8 cellular contexts compared by ENCODE assay signal in the genomic region with DNA sequence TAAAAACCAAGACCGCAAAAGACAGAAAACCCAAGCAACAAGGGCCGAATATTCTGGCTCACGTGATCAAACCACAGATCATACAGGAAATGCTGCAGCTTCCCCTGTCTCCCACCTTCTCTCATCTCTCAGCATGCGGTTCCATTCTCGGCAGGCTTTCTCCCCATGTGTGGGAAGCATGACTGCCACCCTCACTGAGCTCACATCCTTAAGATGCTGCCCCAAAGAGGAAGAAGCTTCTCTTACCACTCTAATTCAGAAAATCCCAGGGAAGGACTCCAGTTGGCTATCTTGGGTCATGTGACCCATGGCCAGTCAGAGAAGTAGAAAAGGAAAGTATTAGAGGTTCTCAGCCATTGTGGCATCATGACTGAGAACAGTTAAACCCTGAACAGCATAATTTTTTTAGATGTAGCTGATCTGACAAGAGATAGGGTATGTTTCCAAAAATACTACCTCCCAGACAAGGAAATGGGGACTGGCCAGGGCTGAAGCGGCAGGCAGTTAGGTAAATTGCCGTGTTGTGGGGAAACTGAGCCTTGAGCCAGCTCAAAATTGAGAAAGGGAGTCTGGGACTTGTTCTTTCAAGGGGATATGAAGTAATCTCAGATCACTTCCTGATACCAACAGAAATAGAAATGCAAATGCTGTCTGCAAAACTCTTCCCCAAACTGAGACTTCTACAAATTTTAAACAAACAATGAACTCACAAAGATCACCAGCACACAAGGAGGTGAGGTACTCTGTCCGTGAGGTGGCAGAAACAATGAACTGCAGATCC. TPM values are rescaled to one million over a fixed set of nuclear protein-coding genes. Genes with fewer than 3 reads are reported as not detected.
DNase-seq lines count a peak whose midpoint lies in the region; ATAC-seq lines count a peak whose summit lies in the region.
"Had no signal": no experiment of that assay in that cellular context is flagged by ENCODE, and none has a peak within 500 bp of the region (broad histone marks: within the 10 kb centered on the region; RNA-seq: fewer than 3 reads in every experiment).

No MANE protein-coding gene starts in this region.

- peaks cover 10% of the 10 kb centered on the region for H3K9me3 Mint-ChIP-seq in activated CD4-positive, alpha-beta T cell treated with anti-CD3 and anti-CD28 coated beads, Interleukin-2, amount 10 ng/mL, durations not matched to agents 7 days and 5 days
- H3K9me3 Mint-ChIP-seq in stimulated activated effector memory CD8-positive, alpha-beta T cell treated with anti-CD3 and anti-CD28 coated beads, Interleukin-12 subunit alpha, Interleukin-12 subunit beta, amount 100 ng/mL, for 72 hours: peaks cover 3% of the 10 kb centered on the region

- CTCF ChIA-PET in activated CD4-positive, alpha-beta T cell treated with anti-CD3 and anti-CD28 coated beads, Interleukin-2, amount 10 ng/mL, durations not matched to agents 7 days and 5 days (lab: Charles Lee): interaction anchor here (1.0 to 1.4 kb wide), 5 partner anchors 7 to 41 kb away, joined by 3 to 8 read pairs (median 3); no protein-coding TSS in a partner anchor

- intact Hi-C loops in left colon (cut with DNase I, micrococcal nuclease): no loop called here

- H3K4me3 Mint-ChIP-seq in activated CD4-positive, alpha-beta T cell treated with anti-CD3 and anti-CD28 coated beads, Interleukin-2, amount 10 ng/mL, durations not matched to agents 7 days and 5 days: peak overlapping the region; percentile 11
- peak overlapping the region; percentile 44 for H3K4me3 Mint-ChIP-seq in stimulated activated effector memory CD8-positive, alpha-beta T cell treated with anti-CD3 and anti-CD28 coated beads, Interleukin-12 subunit alpha, Interleukin-12 subunit beta, amount 100 ng/mL, for 72 hours

- DNase-seq in Jurkat, Clone E6-1 (ENCODE audit: low read depth, low spot score): peak; percentile 98
- DNase-seq in activated CD4-positive, alpha-beta T cell treated with anti-CD3 and anti-CD28 coated beads, Interleukin-2, amount 10 ng/mL, durations not matched to agents 7 days and 5 days: peak; percentile 84
- DNase-seq in left colon (no peak), AG08396 (ENCODE audit: low spot score) (no peak), NCI-H1694 treated with DMSO at 0.1 percent for 48 hours (lab: John Stamatoyannopoulos, UW) (no peak), inferior parietal cortex (ENCODE audit: extremely low spot score) (no peak)
- peak; percentile 31 to 82 for DNase-seq in stimulated activated effector memory CD8-positive, alpha-beta T cell treated with anti-CD3 and anti-CD28 coated beads, Interleukin-12 subunit alpha, Interleukin-12 subunit beta, amount 100 ng/mL, for 72 hours (ENCODE audit: low spot score in 2 of 2)

- no peaks in the 10 kb centered on the region for H3K27me3 Mint-ChIP-seq in activated CD4-positive, alpha-beta T cell treated with anti-CD3 and anti-CD28 coated beads, Interleukin-2, amount 10 ng/mL, durations not matched to agents 7 days and 5 days

- POLR2A ChIA-PET in activated CD4-positive, alpha-beta T cell treated with anti-CD3 and anti-CD28 coated beads, Interleukin-2, amount 10 ng/mL, durations not matched to agents 7 days and 5 days (lab: Charles Lee): no interaction called here

- peaks cover 11% of the 10 kb centered on the region for H3K36me3 Mint-ChIP-seq in activated CD4-positive, alpha-beta T cell treated with anti-CD3 and anti-CD28 coated beads, Interleukin-2, amount 10 ng/mL, durations not matched to agents 7 days and 5 days (ENCODE audit: low read depth)
- H3K36me3 Mint-ChIP-seq in stimulated activated effector memory CD8-positive, alpha-beta T cell treated with anti-CD3 and anti-CD28 coated beads, Interleukin-12 subunit alpha, Interleukin-12 subunit beta, amount 100 ng/mL, for 72 hours: peaks cover 14% of the 10 kb centered on the region

- peaks cover 25% of the 10 kb centered on the region for H3K4me1 Mint-ChIP-seq in activated CD4-positive, alpha-beta T cell treated with anti-CD3 and anti-CD28 coated beads, Interleukin-2, amount 10 ng/mL, durations not matched to agents 7 days and 5 days
- peaks cover 24% of the 10 kb centered on the region for H3K4me1 Mint-ChIP-seq in stimulated activated effector memory CD8-positive, alpha-beta T cell treated with anti-CD3 and anti-CD28 coated beads, Interleukin-12 subunit alpha, Interleukin-12 subunit beta, amount 100 ng/mL, for 72 hours

- H3K4me3 ChIP-seq in Jurkat, Clone E6-1 (ENCODE audit: low read length): peak overlapping the region; percentile 40
- H3K4me3 ChIP-seq: SJSA1 had no signal

- H3K27ac Mint-ChIP-seq in activated CD4-positive, alpha-beta T cell treated with anti-CD3 and anti-CD28 coated beads, Interleukin-2, amount 10 ng/mL, durations not matched to agents 7 days and 5 days: peak overlapping the region; percentile 85
- H3K27ac Mint-ChIP-seq in stimulated activated effector memory CD8-positive, alpha-beta T cell treated with anti-CD3 and anti-CD28 coated beads, Interleukin-12 subunit alpha, Interleukin-12 subunit beta, amount 100 ng/mL, for 72 hours: peak overlapping the region; percentile 41

- ATAC-seq in left colon: peak; percentile 22
- peak; percentile 96 for ATAC-seq in stimulated activated effector memory CD8-positive, alpha-beta T cell treated with anti-CD3 and anti-CD28 coated beads, Interleukin-12 subunit alpha, Interleukin-12 subunit beta, amount 100 ng/mL, for 72 hours

RNA-seq across cellular contexts. Expression of gene GRM4, which starts 37.1 kb away (rescaled TPM):
- polyA plus RNA-seq in Jurkat, Clone E6-1 (2012; ENCODE audit: insufficient read depth, insufficient read length): 1.8 TPM
- total RNA-seq in activated CD4-positive, alpha-beta T cell treated with anti-CD3 and anti-CD28 coated beads, Interleukin-2, amount 10 ng/mL, durations not matched to agents 7 days and 5 days: not detected
- not detected for total RNA-seq in left colon
- total RNA-seq: SJSA1 had no signal

RNA-seq across cellular contexts. Expression of gene HMGA1, which starts 53.7 kb away (rescaled TPM):
- 492 TPM for polyA plus RNA-seq in Jurkat, Clone E6-1 (2012; ENCODE audit: insufficient read depth, insufficient read length)
- total RNA-seq in activated CD4-positive, alpha-beta T cell treated with anti-CD3 and anti-CD28 coated beads, Interleukin-2, amount 10 ng/mL, durations not matched to agents 7 days and 5 days: 100 to 1,000 TPM; 291 to 318 TPM
- 100 to 1,000 TPM; 116 to 152 TPM for total RNA-seq in left colon

Comparison
In these comparisons a context has a peak if more than half of its experiments do, and no peak if none do; other contexts are left out.
1. DNase-seq: peak in Jurkat, Clone E6-1 (single experiment), activated CD4-positive, alpha-beta T cell treated with anti-CD3 and anti-CD28 coated beads, Interleukin-2, amount 10 ng/mL, durations not matched to agents 7 days and 5 days (single experiment) and stimulated activated effector memory CD8-positive, alpha-beta T cell treated with anti-CD3 and anti-CD28 coated beads, Interleukin-12 subunit alpha, Interleukin-12 subunit beta, amount 100 ng/mL, for 72 hours (2 of 2); none in left colon (0 of 2), AG08396 (single experiment), NCI-H1694 treated with DMSO at 0.1 percent for 48 hours (single experiment) and inferior parietal cortex (single experiment).